24 cellular contexts compared by ENCODE assay signal in the genomic region with DNA sequence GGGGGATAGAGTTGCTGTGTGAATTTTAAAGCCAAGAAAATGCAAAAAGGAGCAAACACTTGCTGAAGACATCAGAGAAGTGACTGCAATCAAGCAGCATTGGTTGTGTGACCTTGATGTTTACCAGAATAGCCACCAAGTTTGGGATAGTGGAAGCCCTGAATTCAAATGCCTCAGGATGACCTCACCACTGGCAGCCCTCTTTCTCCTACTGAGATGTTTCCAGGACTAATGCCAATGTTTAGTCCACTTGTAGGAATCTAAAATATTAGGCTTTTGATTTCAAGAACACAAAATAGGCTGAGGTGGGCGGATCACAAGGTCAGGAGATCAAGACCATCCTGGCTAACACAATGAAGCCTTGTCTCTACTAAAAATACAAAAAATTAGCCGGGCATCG.
DNase-seq lines count a peak whose midpoint lies in the region; ATAC-seq and TF ChIP-seq lines count a peak whose summit lies in the region.
"Had no signal": no experiment of that assay in that cellular context is flagged by ENCODE, and none has a peak within 500 bp of the region (broad histone marks: within the 10 kb centered on the region; RNA-seq: fewer than 3 reads in every experiment).

No MANE protein-coding gene starts in this region.

- peak overlapping the region; percentile 17; the same call in 1 of the 2 replicates for H3K27ac ChIP-seq in C4-2B
- H3K27ac ChIP-seq in IMR-90 (ENCODE audit: insufficient read depth, low read length) = no peak overlapping the region
- H3K27ac ChIP-seq: KMS-11, upper lobe of right lung, WERI-Rb-1 had no signal

- WGBS in IMR-90 (ENCODE audit: extremely low coverage in 2 of 2, insufficient read length in 1 of 2), 2 experiments = no CpG with 5 or more reads among the region's 3 CpGs

- no peak overlapping the region for H3K4me2 ChIP-seq in IMR-90 (ENCODE audit: low read depth, low read length)
- H3K4me2 ChIP-seq: GM23338, KMS-11 had no signal

- no peak overlapping the region for H3K56ac ChIP-seq in IMR-90 (ENCODE audit: extremely low read depth, insufficient read depth, low read length)

- in situ Hi-C loops in IMR-90 (cut with MboI; ENCODE audit: low sequenced_read_pairs) = no loop called here

- H2BK15ac ChIP-seq in IMR-90 (ENCODE audit: low read depth, low read length) = no peak overlapping the region

- H3K27me3 ChIP-seq in IMR-90 (ENCODE audit: control insufficient read depth, insufficient read depth, low read length) (no peaks in the 10 kb centered on the region), adipocyte (replicated peaks; ENCODE audit: control insufficient read depth, insufficient read depth, low read length) (no peaks in the 10 kb centered on the region)
- H3K27me3 ChIP-seq: upper lobe of right lung had no signal

- no peak overlapping the region for H4K5ac ChIP-seq in IMR-90 (ENCODE audit: low read depth, low read length)

- no peak overlapping the region for H4K91ac ChIP-seq in IMR-90 (ENCODE audit: insufficient read depth, low read depth, low read length)

- H3K4me1 Mint-ChIP-seq in activated naive CD4-positive, alpha-beta T cell treated with anti-CD3 and anti-CD28 coated beads for 36 hours (ENCODE audit: low read depth) = no peaks in the 10 kb centered on the region
- H3K4me1 Mint-ChIP-seq: naive B cell had no signal

- no peak for TF ChIP-seq RAD21 in IMR-90 (IDR thresholded peaks at IDR 0.05; ENCODE audit: low read length)

- H3K4ac ChIP-seq in IMR-90 (ENCODE audit: low read depth, low read length) = no peak overlapping the region

- H3K4me3 ChIP-seq in IMR-90 (ENCODE audit: insufficient read depth, low read depth, low read length) = no peak overlapping the region
- no peak overlapping the region for H3K4me3 ChIP-seq in adipocyte (ENCODE audit: low read length)
- H3K4me3 ChIP-seq in fibroblast of the aortic adventitia (ENCODE audit: low read depth, low read length) = no peak overlapping the region
- H3K4me3 ChIP-seq: GM23338, upper lobe of right lung had no signal

- no peaks in the 10 kb centered on the region for H3K9me1 ChIP-seq in IMR-90 (ENCODE audit: insufficient read depth, low read length)

- no peak overlapping the region for H2AK9ac ChIP-seq in IMR-90 (replicated peaks; ENCODE audit: low read depth, low read length, poor library complexity)

- H3K9me3 ChIP-seq in IMR-90 (ENCODE audit: control insufficient read depth, insufficient read depth, low read length) = no peaks in the 10 kb centered on the region
- peaks cover 4% of the 10 kb centered on the region for H3K9me3 ChIP-seq in adipocyte (ENCODE audit: control insufficient read depth, low read length)
- H3K9me3 ChIP-seq: upper lobe of right lung had no signal

- no peak overlapping the region for H3K18ac ChIP-seq in IMR-90 (ENCODE audit: low read depth, low read length)

- H2BK20ac ChIP-seq in IMR-90 (ENCODE audit: low read depth, low read length) = no peak overlapping the region

- CTCF ChIA-PET in IMR-90 (lab: Yijun Ruan, JAX) = no interaction called here
- CTCF ChIA-PET in HEK293T (lab: Yijun Ruan, JAX) = no interaction called here
- CTCF ChIA-PET in activated naive CD4-positive, alpha-beta T cell treated with anti-CD3 and anti-CD28 coated beads for 36 hours (lab: Charles Lee) = no interaction called here

- no peak overlapping the region for H2BK5ac ChIP-seq in IMR-90 (ENCODE audit: low read depth, low read length, poor library complexity, severe bottlenecking)

- H2AFZ ChIP-seq in IMR-90 (replicated peaks; ENCODE audit: low read length, poor library complexity) = no peak overlapping the region
- H2AFZ ChIP-seq: GM23338 had no signal

- H2AK5ac ChIP-seq in IMR-90 (ENCODE audit: low read depth, low read length) = no peak overlapping the region

- no peak overlapping the region for H3K4me3 Mint-ChIP-seq in activated naive CD4-positive, alpha-beta T cell treated with anti-CD3 and anti-CD28 coated beads for 36 hours
- H3K4me3 Mint-ChIP-seq: GM23338 had no signal

- H3K9me3 Mint-ChIP-seq in activated naive CD4-positive, alpha-beta T cell treated with anti-CD3 and anti-CD28 coated beads for 36 hours = no peaks in the 10 kb centered on the region
- H3K9me3 Mint-ChIP-seq: GM23338 had no signal

- ATAC-seq in IMR-90 (ENCODE audit: low read depth) (no peak; the same call in 1 of the 2 replicates), HG02840 (IDR thresholded peaks at IDR 0.05; ENCODE audit: low FRiP score, unreplicated experiment) (no peak)
- ATAC-seq: esophagus mucosa, GM23338, PC-3, upper lobe of right lung had no signal

- H4K8ac ChIP-seq in IMR-90 (ENCODE audit: low read depth in 2 of 2, low read length in 2 of 2) = no peak overlapping the region

- POLR2A ChIA-PET in IMR-90 (lab: Charles Lee; ENCODE audit: unreplicated experiment) = no interaction called here
- POLR2A ChIA-PET in HEK293T (lab: Yijun Ruan, JAX) = no interaction called here

- no peak overlapping the region for H3K27ac Mint-ChIP-seq in activated naive CD4-positive, alpha-beta T cell treated with anti-CD3 and anti-CD28 coated beads for 36 hours
- H3K27ac Mint-ChIP-seq: GM23338, naive B cell had no signal

- intact Hi-C loops in IMR-90 (cut with micrococcal nuclease) = no loop called here
- intact Hi-C loops in activated naive CD4-positive, alpha-beta T cell treated with anti-CD3 and anti-CD28 coated beads for 36 hours (cut with micrococcal nuclease) = no loop called here

- H3K36me3 ChIP-seq in IMR-90 (ENCODE audit: control insufficient read depth, insufficient read depth, low read length) (no peaks in the 10 kb centered on the region), adipocyte (ENCODE audit: control insufficient read depth, insufficient read depth, low read length, severe bottlenecking) (no peaks in the 10 kb centered on the region)
- H3K36me3 ChIP-seq: upper lobe of right lung, WERI-Rb-1 had no signal

- H3K36me3 Mint-ChIP-seq in activated naive CD4-positive, alpha-beta T cell treated with anti-CD3 and anti-CD28 coated beads for 36 hours (ENCODE audit: low read depth) = no peaks in the 10 kb centered on the region
- H3K36me3 Mint-ChIP-seq: naive B cell had no signal

- H3K23ac ChIP-seq in IMR-90 (ENCODE audit: low read depth, low read length) = no peak overlapping the region

- dilution Hi-C loops in IMR-90 (cut with HindIII; ENCODE audit: low sequenced_read_pairs, unreplicated experiment) = no loop called here

- no peak for TF ChIP-seq POLR2A in IMR-90 (IDR thresholded peaks at IDR 0.05; ENCODE audit: low read depth, low read length)

- no peak overlapping the region for H3K14ac ChIP-seq in IMR-90 (replicated peaks; ENCODE audit: low read depth, low read length)

- no peaks in the 10 kb centered on the region for H3K27me3 Mint-ChIP-seq in activated naive CD4-positive, alpha-beta T cell treated with anti-CD3 and anti-CD28 coated beads for 36 hours (ENCODE audit: low read depth)
- H3K27me3 Mint-ChIP-seq: naive B cell had no signal

- no peaks in the 10 kb centered on the region for H3K4me1 ChIP-seq in IMR-90 (ENCODE audit: control insufficient read depth, insufficient read depth, low read length)
- H3K4me1 ChIP-seq in adipocyte (ENCODE audit: control insufficient read depth, insufficient read depth, low read length) = peaks cover 17% of the 10 kb centered on the region
- H3K4me1 ChIP-seq: upper lobe of right lung had no signal

- H3K9ac ChIP-seq in IMR-90 (ENCODE audit: low read depth, low read length) (no peak overlapping the region), adipocyte (ENCODE audit: low read length) (no peak overlapping the region)
- H3K9ac ChIP-seq: KMS-11 had no signal

- H2BK120ac ChIP-seq in IMR-90 (ENCODE audit: low read depth, low read length) = no peak overlapping the region

- DNase-seq in IMR-90 = peak; percentile 17
- peak; percentile 71 for DNase-seq in adipocyte (ENCODE audit: low read depth)
- peak; percentile 13 for DNase-seq in fibroblast of the aortic adventitia (ENCODE audit: low read depth)
- DNase-seq in NCI-H2227 treated with DMSO at 0.1 percent for 48 hours (lab: John Stamatoyannopoulos, UW) = no peak
- DNase-seq in HEK293T (ENCODE audit: extremely low spot score) = no peak
- no peak for DNase-seq in activated naive CD4-positive, alpha-beta T cell treated with anti-CD3 and anti-CD28 coated beads for 36 hours
- DNase-seq: activated CD4-positive, alpha-beta T cell treated with anti-CD3 and anti-CD28 coated beads, Interleukin-2, amount 50 U/mL, for 4 hours; activated T-cell treated with anti-CD3 and anti-CD28 coated beads for 4 hours; amniotic stem cell; Calu3; cerebellar nuclear complex; effector CD8-positive, alpha-beta T cell; mesendoderm; naive B cell; occipital lobe; PC-3; SIG-M5; upper lobe of right lung; WERI-Rb-1 had no signal

- no peaks in the 10 kb centered on the region for H3K79me1 ChIP-seq in IMR-90 (ENCODE audit: low read depth in 1 of 2, low read length in 2 of 2)

- TF ChIP-seq CTCF in C4-2B (conservative IDR thresholded peaks at IDR 0.05) = no peak
- TF ChIP-seq CTCF in IMR-90 (conservative IDR thresholded peaks at IDR 0.05; ENCODE audit: low read depth, low read length) = no peak
- no peak for TF ChIP-seq CTCF in fibroblast of the aortic adventitia (IDR thresholded peaks at IDR 0.05; ENCODE audit: insufficient read depth, low read length)

- no TSS peak for BruUV-seq in IMR-90 (replicated peaks; lab: Mats Ljungman, UMichigan)

- H4K20me1 ChIP-seq in IMR-90 (ENCODE audit: insufficient read depth, low read length) = no peaks in the 10 kb centered on the region

TF ChIP-seq in IMR-90, 13 proteins besides CTCF, POLR2A, EP300 and RAD21 (continues in another document):
- TF ChIP-seq, protein P1, sequence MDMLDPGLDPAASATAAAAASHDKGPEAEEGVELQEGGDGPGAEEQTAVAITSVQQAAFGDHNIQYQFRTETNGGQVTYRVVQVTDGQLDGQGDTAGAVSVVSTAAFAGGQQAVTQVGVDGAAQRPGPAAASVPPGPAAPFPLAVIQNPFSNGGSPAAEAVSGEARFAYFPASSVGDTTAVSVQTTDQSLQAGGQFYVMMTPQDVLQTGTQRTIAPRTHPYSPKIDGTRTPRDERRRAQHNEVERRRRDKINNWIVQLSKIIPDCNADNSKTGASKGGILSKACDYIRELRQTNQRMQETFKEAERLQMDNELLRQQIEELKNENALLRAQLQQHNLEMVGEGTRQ (IDR thresholded peaks at IDR 0.05; ENCODE audit: low read depth, low read length) = no peak
- no peak for TF ChIP-seq BHLHE40 (IDR thresholded peaks at IDR 0.05; ENCODE audit: low read depth, low read length)
- TF ChIP-seq SMC3 (IDR thresholded peaks at IDR 0.05; ENCODE audit: low read depth, low read length) = no peak

TF ChIP-seq in HEK293T, 16 proteins besides CTCF, POLR2A, EP300 and RAD21:
- TF ChIP-seq SUZ12 (IDR thresholded peaks at IDR 0.05) = no peak
- no peak for TF ChIP-seq ARNT (IDR thresholded peaks at IDR 0.05)
- TF ChIP-seq L3MBTL2 (conservative IDR thresholded peaks at IDR 0.05) = no peak
- TF ChIP-seq TARDBP (IDR thresholded peaks at IDR 0.05) = no peak

Comparison
In these comparisons a context has a peak if more than half of its experiments do, and no peak if none do; other contexts are left out.
1. DNase-seq: peak in IMR-90 (single experiment), adipocyte (single experiment) and fibroblast of the aortic adventitia (single experiment); none in NCI-H2227 treated with DMSO at 0.1 percent for 48 hours (single experiment), HEK293T (single experiment) and activated naive CD4-positive, alpha-beta T cell treated with anti-CD3 and anti-CD28 coated beads for 36 hours (single experiment).